In the genomic region with DNA sequence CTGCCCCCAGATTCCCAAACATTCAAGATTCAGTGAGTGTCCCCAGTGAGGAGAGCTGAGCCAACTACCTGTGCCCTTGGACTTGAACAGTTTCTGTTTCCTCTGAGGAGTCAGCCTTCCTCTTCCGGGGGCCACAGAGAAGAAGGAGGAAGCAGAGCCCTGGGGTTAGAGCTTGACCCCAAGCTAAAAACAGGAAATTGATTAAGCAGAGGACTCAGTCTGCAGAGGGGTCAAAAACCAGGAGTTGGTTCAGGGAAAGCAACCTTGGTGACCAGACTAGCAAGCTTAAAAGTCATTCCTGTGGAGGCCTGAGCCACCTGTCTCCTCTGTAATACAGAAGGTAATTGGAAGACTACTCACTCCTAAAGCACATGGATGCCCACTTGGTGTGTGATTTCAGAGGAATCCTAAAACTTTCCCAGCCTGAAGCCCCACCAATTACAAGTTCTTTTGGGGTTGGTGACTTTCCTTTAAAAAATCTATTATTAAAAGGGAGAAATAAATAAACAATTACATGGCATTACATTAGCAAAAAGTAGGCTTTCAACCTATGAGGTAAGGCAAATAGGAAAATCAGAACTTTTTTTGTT, we compare ENCODE assay signal across 1 cellular context.
TF ChIP-seq lines count a peak whose summit lies in the region.

No MANE protein-coding gene starts in this region.

TF ChIP-seq in K562, 482 proteins besides CTCF, POLR2A, EP300 and RAD21 (continues in another document):
- TF ChIP-seq, protein P1, sequence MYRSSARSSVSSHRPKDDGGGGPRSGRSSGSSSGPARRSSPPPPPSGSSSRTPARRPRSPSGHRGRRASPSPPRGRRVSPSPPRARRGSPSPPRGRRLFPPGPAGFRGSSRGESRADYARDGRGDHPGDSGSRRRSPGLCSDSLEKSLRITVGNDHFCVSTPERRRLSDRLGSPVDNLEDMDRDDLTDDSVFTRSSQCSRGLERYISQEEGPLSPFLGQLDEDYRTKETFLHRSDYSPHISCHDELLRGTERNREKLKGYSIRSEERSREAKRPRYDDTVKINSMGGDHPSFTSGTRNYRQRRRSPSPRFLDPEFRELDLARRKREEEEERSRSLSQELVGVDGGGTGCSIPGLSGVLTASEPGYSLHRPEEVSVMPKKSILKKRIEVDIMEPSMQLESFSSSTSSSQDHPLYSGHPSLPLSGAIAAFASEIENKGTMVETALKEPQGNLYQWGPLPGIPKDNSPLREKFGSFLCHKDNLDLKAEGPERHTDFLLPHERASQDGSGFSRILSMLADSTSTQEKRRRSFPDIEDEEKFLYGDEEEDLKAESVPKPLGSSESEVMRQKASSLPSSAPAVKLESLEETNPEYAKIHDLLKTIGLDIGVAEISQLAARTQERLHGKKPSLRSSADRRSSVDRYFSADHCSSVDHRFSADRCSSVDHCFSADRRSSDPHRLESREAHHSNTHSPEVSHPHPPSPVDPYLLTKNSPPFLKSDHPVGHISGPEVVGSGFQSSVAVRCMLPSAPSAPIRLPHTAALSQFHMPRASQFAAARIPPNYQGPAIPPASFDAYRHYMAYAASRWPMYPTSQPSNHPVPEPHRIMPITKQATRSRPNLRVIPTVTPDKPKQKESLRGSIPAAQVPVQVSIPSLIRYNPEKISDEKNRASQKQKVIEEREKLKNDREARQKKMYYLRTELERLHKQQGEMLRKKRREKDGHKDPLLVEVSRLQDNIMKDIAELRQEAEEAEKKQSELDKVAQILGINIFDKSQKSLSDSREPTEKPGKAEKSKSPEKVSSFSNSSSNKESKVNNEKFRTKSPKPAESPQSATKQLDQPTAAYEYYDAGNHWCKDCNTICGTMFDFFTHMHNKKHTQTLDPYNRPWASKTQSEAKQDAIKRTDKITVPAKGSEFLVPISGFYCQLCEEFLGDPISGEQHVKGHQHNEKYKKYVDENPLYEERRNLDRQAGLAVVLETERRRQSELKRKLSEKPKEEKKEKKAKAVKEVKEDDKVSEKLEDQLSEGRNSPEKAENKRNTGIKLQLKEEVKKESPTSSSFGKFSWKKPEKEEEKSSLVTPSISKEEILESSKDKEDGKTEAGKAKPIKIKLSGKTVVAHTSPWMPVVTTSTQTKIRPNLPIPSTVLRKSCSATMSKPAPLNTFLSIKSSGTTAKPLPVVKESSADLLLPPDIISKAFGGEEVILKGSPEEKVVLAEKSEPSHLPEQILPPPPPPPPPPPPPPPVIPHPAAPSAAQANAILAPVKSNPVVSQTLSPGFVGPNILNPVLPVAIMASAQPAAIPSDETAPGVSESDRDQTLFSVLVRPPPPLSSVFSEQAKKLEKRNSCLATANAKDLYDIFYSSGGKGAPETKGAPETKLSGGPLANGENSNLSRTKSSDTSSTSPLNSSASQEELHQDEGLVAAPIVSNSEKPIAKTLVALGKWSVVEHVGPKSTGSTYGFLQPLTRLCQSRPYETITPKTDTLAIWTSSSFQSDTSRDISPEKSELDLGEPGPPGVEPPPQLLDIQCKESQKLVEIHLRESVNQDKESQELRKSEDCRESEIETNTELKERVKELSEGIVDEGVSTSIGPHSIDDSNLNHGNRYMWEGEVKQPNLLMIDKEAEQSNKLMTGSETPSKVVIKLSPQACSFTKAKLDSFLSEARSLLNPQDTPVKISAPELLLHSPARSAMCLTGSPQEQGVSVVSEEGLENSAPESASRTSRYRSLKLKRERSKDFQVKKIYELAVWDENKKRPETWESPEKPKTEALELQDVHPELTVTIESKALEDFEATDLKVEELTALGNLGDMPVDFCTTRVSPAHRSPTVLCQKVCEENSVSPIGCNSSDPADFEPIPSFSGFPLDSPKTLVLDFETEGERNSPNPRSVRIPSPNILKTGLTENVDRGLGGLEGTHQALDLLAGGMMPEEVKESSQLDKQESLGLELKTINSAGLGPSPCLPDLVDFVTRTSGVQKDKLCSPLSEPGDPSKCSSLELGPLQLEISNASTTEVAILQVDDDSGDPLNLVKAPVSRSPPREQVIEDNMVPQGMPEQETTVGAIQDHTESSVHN (IDR thresholded peaks at IDR 0.05; ENCODE audit: borderline replicate concordance in 1 of 2, low read depth in 1 of 2) = no peak
- TF ChIP-seq ELF1 (tag; IDR thresholded peaks at IDR 0.05) = peak; percentile 52
- no peak for TF ChIP-seq ZNF143 (CRISPR knock-in tag; IDR thresholded peaks at IDR 0.05)
- no peak for TF ChIP-seq RNF219 (CRISPR knock-in tag; IDR thresholded peaks at IDR 0.05)
- no peak for TF ChIP-seq ZNF445 (CRISPR knock-in tag; IDR thresholded peaks at IDR 0.05; ENCODE audit: low read depth)
- TF ChIP-seq ADNP (tag; IDR thresholded peaks at IDR 0.05) = no peak
- TF ChIP-seq MCM2 (IDR thresholded peaks at IDR 0.05; ENCODE audit: low read depth) = no peak
- TF ChIP-seq, protein P2, sequence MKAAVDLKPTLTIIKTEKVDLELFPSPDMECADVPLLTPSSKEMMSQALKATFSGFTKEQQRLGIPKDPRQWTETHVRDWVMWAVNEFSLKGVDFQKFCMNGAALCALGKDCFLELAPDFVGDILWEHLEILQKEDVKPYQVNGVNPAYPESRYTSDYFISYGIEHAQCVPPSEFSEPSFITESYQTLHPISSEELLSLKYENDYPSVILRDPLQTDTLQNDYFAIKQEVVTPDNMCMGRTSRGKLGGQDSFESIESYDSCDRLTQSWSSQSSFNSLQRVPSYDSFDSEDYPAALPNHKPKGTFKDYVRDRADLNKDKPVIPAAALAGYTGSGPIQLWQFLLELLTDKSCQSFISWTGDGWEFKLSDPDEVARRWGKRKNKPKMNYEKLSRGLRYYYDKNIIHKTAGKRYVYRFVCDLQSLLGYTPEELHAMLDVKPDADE (conservative IDR thresholded peaks at IDR 0.05; ENCODE audit: control insufficient read depth, low read depth, low read length) = no peak
- TF ChIP-seq ASH1L (IDR thresholded peaks at IDR 0.05; ENCODE audit: borderline replicate concordance, low read depth, partially characterized antibody) = no peak
- TF ChIP-seq HCFC1 (IDR thresholded peaks at IDR 0.05; ENCODE audit: low read depth, low read length) = no peak
- TF ChIP-seq ZBTB7A (IDR thresholded peaks at IDR 0.05; ENCODE audit: borderline replicate concordance, control insufficient read depth, low read depth, low read length) = no peak
- TF ChIP-seq, protein P3, sequence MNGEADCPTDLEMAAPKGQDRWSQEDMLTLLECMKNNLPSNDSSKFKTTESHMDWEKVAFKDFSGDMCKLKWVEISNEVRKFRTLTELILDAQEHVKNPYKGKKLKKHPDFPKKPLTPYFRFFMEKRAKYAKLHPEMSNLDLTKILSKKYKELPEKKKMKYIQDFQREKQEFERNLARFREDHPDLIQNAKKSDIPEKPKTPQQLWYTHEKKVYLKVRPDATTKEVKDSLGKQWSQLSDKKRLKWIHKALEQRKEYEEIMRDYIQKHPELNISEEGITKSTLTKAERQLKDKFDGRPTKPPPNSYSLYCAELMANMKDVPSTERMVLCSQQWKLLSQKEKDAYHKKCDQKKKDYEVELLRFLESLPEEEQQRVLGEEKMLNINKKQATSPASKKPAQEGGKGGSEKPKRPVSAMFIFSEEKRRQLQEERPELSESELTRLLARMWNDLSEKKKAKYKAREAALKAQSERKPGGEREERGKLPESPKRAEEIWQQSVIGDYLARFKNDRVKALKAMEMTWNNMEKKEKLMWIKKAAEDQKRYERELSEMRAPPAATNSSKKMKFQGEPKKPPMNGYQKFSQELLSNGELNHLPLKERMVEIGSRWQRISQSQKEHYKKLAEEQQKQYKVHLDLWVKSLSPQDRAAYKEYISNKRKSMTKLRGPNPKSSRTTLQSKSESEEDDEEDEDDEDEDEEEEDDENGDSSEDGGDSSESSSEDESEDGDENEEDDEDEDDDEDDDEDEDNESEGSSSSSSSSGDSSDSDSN (IDR thresholded peaks at IDR 0.05; ENCODE audit: borderline replicate concordance in 1 of 2, low read depth in 2 of 2, low read length in 2 of 2) = no peak
- no peak for TF ChIP-seq E2F8 (IDR thresholded peaks at IDR 0.05; ENCODE audit: low read depth, partially characterized antibody)
- TF ChIP-seq MAZ (CRISPR knock-in tag; conservative IDR thresholded peaks at IDR 0.05 in 1 of 2, IDR thresholded peaks at IDR 0.05 in 1 of 2) = peak in 1 of 2 experiments; percentile 54; a peak in 2 of 4 replicates
- TF ChIP-seq, protein P4, sequence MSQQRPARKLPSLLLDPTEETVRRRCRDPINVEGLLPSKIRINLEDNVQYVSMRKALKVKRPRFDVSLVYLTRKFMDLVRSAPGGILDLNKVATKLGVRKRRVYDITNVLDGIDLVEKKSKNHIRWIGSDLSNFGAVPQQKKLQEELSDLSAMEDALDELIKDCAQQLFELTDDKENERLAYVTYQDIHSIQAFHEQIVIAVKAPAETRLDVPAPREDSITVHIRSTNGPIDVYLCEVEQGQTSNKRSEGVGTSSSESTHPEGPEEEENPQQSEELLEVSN (IDR thresholded peaks at IDR 0.05; ENCODE audit: borderline replicate concordance in 1 of 2, extremely low read depth in 1 of 2, insufficient read depth in 1 of 2, insufficient read length in 1 of 2, low read depth in 1 of 2, low read length in 1 of 2, poor library complexity in 1 of 2, severe bottlenecking in 1 of 2) = no peak
- TF ChIP-seq PML (IDR thresholded peaks at IDR 0.05; ENCODE audit: low read length) = no peak
- no peak for TF ChIP-seq FOXA1 (IDR thresholded peaks at IDR 0.05; ENCODE audit: borderline replicate concordance)
- TF ChIP-seq ZNF644 (tag; IDR thresholded peaks at IDR 0.05; ENCODE audit: low read depth) = peak; percentile 14; the same call in 1 of the 2 replicates
- no peak for TF ChIP-seq ELF2 (CRISPR knock-in tag; IDR thresholded peaks at IDR 0.05)
- TF ChIP-seq, protein P5, sequence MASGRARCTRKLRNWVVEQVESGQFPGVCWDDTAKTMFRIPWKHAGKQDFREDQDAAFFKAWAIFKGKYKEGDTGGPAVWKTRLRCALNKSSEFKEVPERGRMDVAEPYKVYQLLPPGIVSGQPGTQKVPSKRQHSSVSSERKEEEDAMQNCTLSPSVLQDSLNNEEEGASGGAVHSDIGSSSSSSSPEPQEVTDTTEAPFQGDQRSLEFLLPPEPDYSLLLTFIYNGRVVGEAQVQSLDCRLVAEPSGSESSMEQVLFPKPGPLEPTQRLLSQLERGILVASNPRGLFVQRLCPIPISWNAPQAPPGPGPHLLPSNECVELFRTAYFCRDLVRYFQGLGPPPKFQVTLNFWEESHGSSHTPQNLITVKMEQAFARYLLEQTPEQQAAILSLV (tag; IDR thresholded peaks at IDR 0.05) = no peak
- no peak for TF ChIP-seq RFX7 (CRISPR knock-in tag; IDR thresholded peaks at IDR 0.05)
- TF ChIP-seq, protein P6, sequence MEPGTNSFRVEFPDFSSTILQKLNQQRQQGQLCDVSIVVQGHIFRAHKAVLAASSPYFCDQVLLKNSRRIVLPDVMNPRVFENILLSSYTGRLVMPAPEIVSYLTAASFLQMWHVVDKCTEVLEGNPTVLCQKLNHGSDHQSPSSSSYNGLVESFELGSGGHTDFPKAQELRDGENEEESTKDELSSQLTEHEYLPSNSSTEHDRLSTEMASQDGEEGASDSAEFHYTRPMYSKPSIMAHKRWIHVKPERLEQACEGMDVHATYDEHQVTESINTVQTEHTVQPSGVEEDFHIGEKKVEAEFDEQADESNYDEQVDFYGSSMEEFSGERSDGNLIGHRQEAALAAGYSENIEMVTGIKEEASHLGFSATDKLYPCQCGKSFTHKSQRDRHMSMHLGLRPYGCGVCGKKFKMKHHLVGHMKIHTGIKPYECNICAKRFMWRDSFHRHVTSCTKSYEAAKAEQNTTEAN (CRISPR knock-in tag; IDR thresholded peaks at IDR 0.05) = no peak
- no peak for TF ChIP-seq ETV5 (CRISPR knock-in tag; IDR thresholded peaks at IDR 0.05; ENCODE audit: low read depth)
- no peak for TF ChIP-seq ZC3H11A (IDR thresholded peaks at IDR 0.05; ENCODE audit: low read depth, low read length)
- TF ChIP-seq IFI16 (CRISPR knock-in tag; IDR thresholded peaks at IDR 0.05) = no peak
- no peak for TF ChIP-seq TFAP4 (CRISPR knock-in tag; IDR thresholded peaks at IDR 0.05; ENCODE audit: borderline replicate concordance)
- TF ChIP-seq, protein P7, sequence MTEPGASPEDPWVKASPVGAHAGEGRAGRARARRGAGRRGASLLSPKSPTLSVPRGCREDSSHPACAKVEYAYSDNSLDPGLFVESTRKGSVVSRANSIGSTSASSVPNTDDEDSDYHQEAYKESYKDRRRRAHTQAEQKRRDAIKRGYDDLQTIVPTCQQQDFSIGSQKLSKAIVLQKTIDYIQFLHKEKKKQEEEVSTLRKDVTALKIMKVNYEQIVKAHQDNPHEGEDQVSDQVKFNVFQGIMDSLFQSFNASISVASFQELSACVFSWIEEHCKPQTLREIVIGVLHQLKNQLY (CRISPR knock-in tag; conservative IDR thresholded peaks at IDR 0.05) = no peak
- TF ChIP-seq ETV6 (IDR thresholded peaks at IDR 0.05; ENCODE audit: borderline replicate concordance in 1 of 2, low read depth in 2 of 2, low read length in 1 of 2) = 0 out of 4 replicates have a peak, but pooled peaks of 1 of the 2 experiments have one; percentile 41
- no peak for TF ChIP-seq ETV6 (CRISPR knock-in tag; IDR thresholded peaks at IDR 0.05; ENCODE audit: borderline replicate concordance)
- no peak for TF ChIP-seq PTRF (tag; IDR thresholded peaks at IDR 0.05)
